ENCODE assay signal across 29 cellular contexts in genomic region chr18:43531438-43531837, GRCh38.
"Had no signal": no experiment of that assay in that cellular context is flagged by ENCODE, and none has a peak within 500 bp of the region (broad histone marks: within the 10 kb centered on the region; RNA-seq: fewer than 3 reads in every experiment).

No MANE protein-coding gene starts in this region.

- DNase-seq: stimulated activated CD4-positive, alpha-beta T cell treated with anti-CD3 and anti-CD28 coated beads, Interleukin-2, amount 100 ng/mL, for 48 hours; stimulated activated CD4-positive, alpha-beta T cell treated with anti-CD3 and anti-CD28 coated beads, Interleukin-4, amount 100 ng/mL, for 1 hour; stimulated activated CD4-positive, alpha-beta T cell treated with anti-CD3 and anti-CD28 coated beads, Interleukin-4, amount 100 ng/mL, for 24 hours; stimulated activated CD4-positive, alpha-beta T cell treated with anti-CD3 and anti-CD28 coated beads, Interleukin-4, amount 100 ng/mL, for 4 hours; stimulated activated CD8-positive, alpha-beta memory T cell treated with anti-CD3 and anti-CD28 coated beads, Interleukin-4, amount 100 ng/mL, for 48 hours; stimulated activated naive B cell treated with anti-CD40 and anti-IgM and Interleukin-4, amounts not matched to agents 10 μg/mL and 1 μg/mL and 100 μg/mL, for 72 hours; stimulated activated naive CD4-positive, alpha-beta T cell; stimulated activated naive CD4-positive, alpha-beta T cell treated with Interleukin-2 at 50 U/mL for 16 hours; stimulated activated naive CD8-positive, alpha-beta T cell treated with anti-CD3 and anti-CD28 coated beads, Interleukin-15, amount 100 ng/mL, for 72 hours; stimulated activated naive CD8-positive, alpha-beta T cell treated with anti-CD3 and anti-CD28 coated beads, Interleukin-15, Interleukin-2, amounts not matched to agents 100 U/mL and 50 U/mL, for 24 hours; stomach; substantia nigra; testis; thyroid gland; tibial artery; transverse colon; trophoblast cell; upper lobe of left lung; upper lobe of right lung; uterus had no signal

- H3K36me3 ChIP-seq: stomach, suprapubic skin, thoracic aorta, thyroid gland, tibial artery, tibial nerve, transverse colon, upper lobe of left lung, upper lobe of right lung, uterus, vagina had no signal

- H3K4me1 Mint-ChIP-seq: stimulated activated effector memory CD8-positive, alpha-beta T cell treated with anti-CD3 and anti-CD28 coated beads, Interleukin-12 subunit alpha, Interleukin-12 subunit beta, amount 100 ng/mL, for 72 hours; stimulated activated memory B cell treated with anti-CD40 and anti-IgM and Interleukin-4, amounts not matched to agents 10 μg/mL and 1 μg/mL and 100 μg/mL, for 72 hours; stimulated activated naive B cell treated with anti-CD40 and anti-IgM and Interleukin-4, amounts not matched to agents 10 μg/mL and 1 μg/mL and 100 μg/mL, for 72 hours; stimulated activated naive CD8-positive, alpha-beta T cell treated with anti-CD3 and anti-CD28 coated beads, Interleukin-15, amount 100 ng/mL, for 72 hours had no signal

- H3K9me3 ChIP-seq: stomach, suprapubic skin, testis, thoracic aorta, thyroid gland, tibial artery, tibial nerve, transverse colon, upper lobe of left lung, upper lobe of right lung, uterus, vagina had no signal

- H3K4me3 Mint-ChIP-seq: stimulated activated effector memory CD8-positive, alpha-beta T cell treated with anti-CD3 and anti-CD28 coated beads, Interleukin-12 subunit alpha, Interleukin-12 subunit beta, amount 100 ng/mL, for 72 hours; stimulated activated memory B cell treated with anti-CD40 and anti-IgM and Interleukin-4, amounts not matched to agents 10 μg/mL and 1 μg/mL and 100 μg/mL, for 72 hours; stimulated activated naive B cell treated with anti-CD40 and anti-IgM and Interleukin-4, amounts not matched to agents 10 μg/mL and 1 μg/mL and 100 μg/mL, for 72 hours; stimulated activated naive CD8-positive, alpha-beta T cell treated with anti-CD3 and anti-CD28 coated beads, Interleukin-15, amount 100 ng/mL, for 72 hours; stimulated activated naive CD8-positive, alpha-beta T cell treated with anti-CD3 and anti-CD28 coated beads, Interleukin-15, Interleukin-2, amounts not matched to agents 100 ng/mL and 50 ng/mL, for 24 hours; type B pancreatic cell had no signal

- H3K27me3 Mint-ChIP-seq: stimulated activated memory B cell treated with anti-CD40 and anti-IgM and Interleukin-4, amounts not matched to agents 10 μg/mL and 1 μg/mL and 100 μg/mL, for 72 hours; stimulated activated naive B cell treated with anti-CD40 and anti-IgM and Interleukin-4, amounts not matched to agents 10 μg/mL and 1 μg/mL and 100 μg/mL, for 72 hours; stimulated activated naive CD8-positive, alpha-beta T cell treated with anti-CD3 and anti-CD28 coated beads, Interleukin-15, amount 100 ng/mL, for 72 hours; stimulated activated naive CD8-positive, alpha-beta T cell treated with anti-CD3 and anti-CD28 coated beads, Interleukin-15, Interleukin-2, amounts not matched to agents 100 ng/mL and 50 ng/mL, for 24 hours; type B pancreatic cell had no signal

- FAIRE-seq: urothelium cell line had no signal

- H3K4me1 ChIP-seq: suprapubic skin, testis, thyroid gland, tibial artery, upper lobe of left lung, upper lobe of right lung, uterus, vagina had no signal

- H3K27ac Mint-ChIP-seq: stimulated activated effector memory CD8-positive, alpha-beta T cell treated with anti-CD3 and anti-CD28 coated beads, Interleukin-12 subunit alpha, Interleukin-12 subunit beta, amount 100 ng/mL, for 72 hours; stimulated activated memory B cell treated with anti-CD40 and anti-IgM and Interleukin-4, amounts not matched to agents 10 μg/mL and 1 μg/mL and 100 μg/mL, for 72 hours; stimulated activated naive B cell treated with anti-CD40 and anti-IgM and Interleukin-4, amounts not matched to agents 10 μg/mL and 1 μg/mL and 100 μg/mL, for 72 hours; stimulated activated naive CD8-positive, alpha-beta T cell treated with anti-CD3 and anti-CD28 coated beads, Interleukin-15, amount 100 ng/mL, for 72 hours; stimulated activated naive CD8-positive, alpha-beta T cell treated with anti-CD3 and anti-CD28 coated beads, Interleukin-15, Interleukin-2, amounts not matched to agents 100 ng/mL and 50 ng/mL, for 24 hours; type B pancreatic cell had no signal

- H3K4me3 ChIP-seq: stomach, suprapubic skin, testis, thoracic aorta, thyroid gland, tibial artery, tibial nerve, transverse colon, upper lobe of left lung, upper lobe of right lung, uterus, vagina had no signal

- H3K27me3 ChIP-seq: stomach, suprapubic skin, testis, thyroid gland, tibial artery, tibial nerve, transverse colon, upper lobe of left lung, upper lobe of right lung, uterus, vagina had no signal

- H3K9me3 Mint-ChIP-seq: stimulated activated memory B cell treated with anti-CD40 and anti-IgM and Interleukin-4, amounts not matched to agents 10 μg/mL and 1 μg/mL and 100 μg/mL, for 72 hours; type B pancreatic cell had no signal

- H3K36me3 Mint-ChIP-seq: stimulated activated effector memory CD8-positive, alpha-beta T cell treated with anti-CD3 and anti-CD28 coated beads, Interleukin-12 subunit alpha, Interleukin-12 subunit beta, amount 100 ng/mL, for 72 hours; stimulated activated memory B cell treated with anti-CD40 and anti-IgM and Interleukin-4, amounts not matched to agents 10 μg/mL and 1 μg/mL and 100 μg/mL, for 72 hours; stimulated activated naive B cell treated with anti-CD40 and anti-IgM and Interleukin-4, amounts not matched to agents 10 μg/mL and 1 μg/mL and 100 μg/mL, for 72 hours; type B pancreatic cell had no signal

- ATAC-seq: stimulated activated effector memory CD8-positive, alpha-beta T cell treated with anti-CD3 and anti-CD28 coated beads, Interleukin-12 subunit alpha, Interleukin-12 subunit beta, amount 100 ng/mL, for 72 hours; stimulated activated memory B cell treated with anti-CD40 and anti-IgM and Interleukin-4, amounts not matched to agents 10 μg/mL and 1 μg/mL and 100 μg/mL, for 72 hours; stimulated activated naive B cell treated with anti-CD40 and anti-IgM and Interleukin-4, amounts not matched to agents 10 μg/mL and 1 μg/mL and 100 μg/mL, for 72 hours; stimulated activated naive CD8-positive, alpha-beta T cell treated with anti-CD3 and anti-CD28 coated beads, Interleukin-15, amount 100 ng/mL, for 72 hours; stimulated activated naive CD8-positive, alpha-beta T cell treated with anti-CD3 and anti-CD28 coated beads, Interleukin-15, Interleukin-2, amounts not matched to agents 100 U/mL and 50 U/mL, for 24 hours; upper lobe of right lung had no signal
